Comparison of ENCODE assay signal across 1 cellular context in the genomic region with DNA sequence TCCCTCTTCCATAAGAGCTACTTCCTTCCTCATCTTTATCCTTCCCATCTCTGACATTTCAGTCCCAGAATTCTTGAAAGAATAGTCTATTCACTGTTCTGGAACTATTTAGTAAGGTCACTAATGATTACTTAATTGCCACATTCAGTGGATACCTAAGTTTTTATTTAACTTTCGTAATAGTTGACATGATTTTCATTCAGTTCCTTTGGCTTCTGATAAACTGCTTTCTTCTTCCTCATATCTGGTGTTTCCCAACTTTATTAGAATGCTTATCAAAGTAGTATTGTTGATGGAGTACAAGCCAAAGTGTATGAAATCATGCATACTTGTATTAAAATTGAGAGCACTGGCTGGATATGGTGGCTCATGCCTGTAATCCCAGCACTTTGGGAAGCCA.
A peak's percentile ranks its signal among the peaks of the same experiment; 100 is the strongest.
TF ChIP-seq lines count a peak whose summit lies in the region.

No MANE protein-coding gene starts in this region.

TF ChIP-seq in K562, 482 proteins besides CTCF, POLR2A, EP300 and RAD21 (continued from another document):
- TF ChIP-seq MBD1 (CRISPR knock-in tag; IDR thresholded peaks at IDR 0.05): 0 out of 2 replicates have a peak, but pooled peaks have one; percentile 25
